ENCODE assay signal across 7 cellular contexts in the genomic region with DNA sequence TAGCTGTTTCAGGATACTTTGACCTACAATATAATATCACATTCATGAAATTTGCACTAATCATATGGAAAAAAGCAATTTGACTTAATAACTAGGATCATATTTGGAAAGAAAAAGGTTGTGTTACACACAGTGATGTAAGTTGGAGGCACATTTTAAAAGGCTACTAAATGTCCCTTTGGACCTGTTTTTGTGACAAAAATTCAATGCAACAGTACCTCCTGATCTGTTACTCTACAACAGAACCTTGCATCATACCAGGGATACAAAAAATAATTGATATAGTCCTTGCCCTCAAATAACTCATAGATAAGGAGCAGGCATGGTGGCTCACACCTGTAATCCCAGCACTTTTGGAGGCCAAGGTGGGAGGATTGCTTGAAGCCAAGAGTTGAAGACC.
"Had no signal": no experiment of that assay in that cellular context is flagged by ENCODE, and none has a peak within 500 bp of the region (broad histone marks: within the 10 kb centered on the region; RNA-seq: fewer than 3 reads in every experiment).

No MANE protein-coding gene starts in this region.

- DNase-seq: H9, HCEC 1CT, KBM-7 had no signal

- H3K4me2 ChIP-seq: GM23338 had no signal

- FAIRE-seq: H1, H54, HTR-8/SVneo had no signal

- H2AFZ ChIP-seq: GM23338 had no signal

- H3K4me3 ChIP-seq: GM23338 had no signal

- ATAC-seq: GM23338 had no signal
